Comparison of ENCODE assay signal across 23 cellular contexts in the genomic region with DNA sequence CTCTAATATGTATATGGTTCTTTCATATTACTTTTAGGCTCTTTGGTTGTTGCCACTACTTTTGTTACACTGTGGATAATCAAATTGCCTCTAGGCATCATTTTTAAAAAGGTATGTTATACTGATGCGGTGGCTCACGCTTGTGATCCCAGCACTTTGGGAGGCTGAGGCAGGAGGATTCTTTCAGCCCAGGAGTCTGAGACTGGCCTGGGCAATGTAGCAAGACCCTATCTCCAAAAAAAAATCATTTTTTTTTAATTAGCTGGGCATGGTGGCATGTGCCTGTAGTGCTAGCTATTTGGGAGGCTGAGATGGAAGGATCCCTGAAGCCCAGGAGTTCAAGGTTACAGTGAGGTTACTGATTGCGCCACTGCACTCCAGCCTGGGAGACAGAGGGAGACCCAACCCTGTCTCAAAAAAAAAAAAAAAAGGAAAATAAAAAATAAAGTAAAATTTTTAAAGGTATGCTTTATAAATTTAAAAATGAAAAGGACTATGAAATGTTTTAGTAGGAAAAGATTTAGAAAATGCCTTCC. TPM values are rescaled to one million over a fixed set of nuclear protein-coding genes. Genes with fewer than 3 reads are reported as not detected.
DNase-seq lines count a peak whose midpoint lies in the region; ATAC-seq, FAIRE-seq and TF ChIP-seq lines count a peak whose summit lies in the region.
"Had no signal": no experiment of that assay in that cellular context is flagged by ENCODE, and none has a peak within 500 bp of the region (broad histone marks: within the 10 kb centered on the region; RNA-seq: fewer than 3 reads in every experiment).

No MANE protein-coding gene starts in this region.

- TF ChIP-seq POLR2A in HepG2 (IDR thresholded peaks at IDR 0.05; ENCODE audit: insufficient read depth in 1 of 2, low read depth in 2 of 2, low read length in 2 of 2) (no peak), right lobe of liver (IDR thresholded peaks at IDR 0.05) (no peak)

- no peaks in the 10 kb centered on the region for H3K36me3 Mint-ChIP-seq in endodermal cell (ENCODE audit: low read depth)
- H3K36me3 Mint-ChIP-seq: CD8-positive, alpha-beta T cell had no signal

- H3K4me1 ChIP-seq in HepG2 (ENCODE audit: insufficient read depth, low read length) (peaks cover 26% of the 10 kb centered on the region), right lobe of liver (no peaks in the 10 kb centered on the region), endodermal cell (ENCODE audit: control insufficient read depth, insufficient read depth, low read length) (peaks cover 3% of the 10 kb centered on the region), osteoblast (ENCODE audit: insufficient read depth, low read length) (peaks cover 4% of the 10 kb centered on the region)

- H3K4me1 Mint-ChIP-seq in endodermal cell, result peaks cover 23% of the 10 kb centered on the region

- H3K27me3 ChIP-seq in HepG2 (ENCODE audit: control insufficient read depth in 1 of 2, insufficient read depth in 2 of 2, low read length in 2 of 2), result no peaks in the 10 kb centered on the region
- H3K27me3 ChIP-seq in right lobe of liver, result no peaks in the 10 kb centered on the region
- H3K27me3 ChIP-seq in endodermal cell (ENCODE audit: control insufficient read depth, insufficient read depth, low read length, poor library complexity, severe bottlenecking), result no peaks in the 10 kb centered on the region
- H3K27me3 ChIP-seq in osteoblast (ENCODE audit: insufficient read depth, low read length), result no peaks in the 10 kb centered on the region

- H3K27ac Mint-ChIP-seq in endodermal cell, result no peak overlapping the region
- H3K27ac Mint-ChIP-seq: CD8-positive, alpha-beta T cell had no signal

- H3K4me3 Mint-ChIP-seq in endodermal cell, result no peak overlapping the region
- H3K4me3 Mint-ChIP-seq: CD8-positive, alpha-beta T cell had no signal

- H3K9me3 ChIP-seq in HepG2 (ENCODE audit: low read length), result no peaks in the 10 kb centered on the region
- H3K9me3 ChIP-seq in right lobe of liver, result no peaks in the 10 kb centered on the region
- H3K9me3 ChIP-seq in endodermal cell (ENCODE audit: control insufficient read depth, low read length), result no peaks in the 10 kb centered on the region
- no peaks in the 10 kb centered on the region for H3K9me3 ChIP-seq in osteoblast (ENCODE audit: low read depth, low read length)

- no peak overlapping the region for H3K9ac ChIP-seq in HepG2 (ENCODE audit: insufficient read depth, low read depth, low read length)
- H3K9ac ChIP-seq in endodermal cell (ENCODE audit: extremely low read depth, low read length, poor library complexity, severe bottlenecking), result peak overlapping the region; percentile 13

- ATAC-seq in HepG2 (no peak), right lobe of liver (no peak), HG03159 (IDR thresholded peaks at IDR 0.05; ENCODE audit: unreplicated experiment) (no peak), HG03342 (IDR thresholded peaks at IDR 0.05; ENCODE audit: unreplicated experiment) (no peak)
- ATAC-seq: CD8-positive, alpha-beta T cell; Panc1 had no signal

- H3K27me3 Mint-ChIP-seq in endodermal cell (ENCODE audit: insufficient read depth), result no peaks in the 10 kb centered on the region

- H4K20me1 ChIP-seq in HepG2 (ENCODE audit: insufficient read depth, low read length) (no peaks in the 10 kb centered on the region), osteoblast (ENCODE audit: insufficient read depth, low read length) (no peaks in the 10 kb centered on the region)

- DNase-seq in HepG2 (ENCODE audit: low spot score) (no peak), right lobe of liver (no peak), endodermal cell (no peak), osteoblast (ENCODE audit: insufficient read length, low spot score, missing footprints) (no peak), caudate nucleus (lab: John Stamatoyannopoulos, UW) (no peak)
- DNase-seq: 8988T; C1 segment of cervical spinal cord; CD8-positive, alpha-beta T cell; DMS53; GDM1; MM.1S; NCI-H1048; NCI-H1436; NCI-H187 treated with DMSO at 0.1 percent for 48 hours; NCI-H2107; NCI-H226; NCI-H510A treated with DMSO at 0.1 percent for 48 hours; NCI-H748 treated with DMSO at 0.1 percent for 48 hours; SIG-M5 had no signal

- H3K4me3 ChIP-seq in HepG2 (replicated peaks in 1 of 3; ENCODE audit: insufficient read depth in 1 of 3, low read depth in 2 of 3, low read length in 3 of 3) (no peak overlapping the region), right lobe of liver (no peak overlapping the region), endodermal cell (ENCODE audit: low read length) (no peak overlapping the region), osteoblast (ENCODE audit: insufficient read depth, low read length) (no peak overlapping the region)

- H3K9me3 Mint-ChIP-seq in endodermal cell, result no peaks in the 10 kb centered on the region
- H3K9me3 Mint-ChIP-seq: CD8-positive, alpha-beta T cell had no signal

- in situ Hi-C loops in HepG2 (cut with HindIII; ENCODE audit: extremely low pct_ligation_motif_present, low pct_unique_long_range_greater_than_20kb), result no loop called here

- H3K79me2 ChIP-seq in HepG2 (ENCODE audit: insufficient read depth, low read length) (no peaks in the 10 kb centered on the region), osteoblast (ENCODE audit: insufficient read depth, low read length) (no peaks in the 10 kb centered on the region)

- H3K27ac ChIP-seq in HepG2 (ENCODE audit: extremely low read length, insufficient read depth, low read length) (no peak overlapping the region), right lobe of liver (no peak overlapping the region), endodermal cell (ENCODE audit: low read depth, low read length) (no peak overlapping the region), osteoblast (ENCODE audit: low read depth, low read length) (no peak overlapping the region), caudate nucleus (ENCODE audit: low read depth, low read length) (no peak overlapping the region)

- no peak overlapping the region for H3K4me2 ChIP-seq in HepG2 (ENCODE audit: low read depth, low read length)
- H3K4me2 ChIP-seq in osteoblast (ENCODE audit: insufficient read depth, low read length), result peak overlapping the region; percentile 25

- TF ChIP-seq CTCF in HepG2 (CRISPR knock-in tag; IDR thresholded peaks at IDR 0.05) (no peak), right lobe of liver (IDR thresholded peaks at IDR 0.05) (no peak), endodermal cell (conservative IDR thresholded peaks at IDR 0.05) (no peak), osteoblast (IDR thresholded peaks at IDR 0.05; ENCODE audit: extremely low read depth, low read depth, low read length) (no peak)

- POLR2A ChIA-PET in HepG2 (lab: Yijun Ruan, JAX), result interaction anchor here (1.4 kb wide), 1 partner anchor 130 kb away, joined by 5 read pairs; the partner anchor contains the start of gene THADA

- TF ChIP-seq EP300 in HepG2 (IDR thresholded peaks at IDR 0.05; ENCODE audit: low read depth in 2 of 2, low read length in 2 of 2) (no peak), HepG2 (CRISPR knock-in tag; IDR thresholded peaks at IDR 0.05; ENCODE audit: borderline replicate concordance) (no peak)

- intact Hi-C loops in HepG2 (cut with micrococcal nuclease; ENCODE audit: unreplicated experiment) (no loop called here), right lobe of liver (cut with DNase I) (no loop called here)

- 83% methylated on average over 3 of the region's 3 CpGs for WGBS in HepG2 (ENCODE audit: low lambda C conversion rate)
- WGBS in right lobe of liver (ENCODE audit: insufficient coverage, low coverage, low lambda C conversion rate, missing lambda C conversion rate), result 100% methylated on average over 3 of the region's 3 CpGs
- 96% methylated on average over 3 of the region's 3 CpGs; no CpG with 5 or more reads in 1 of the 2 experiments for WGBS in endodermal cell (ENCODE audit: insufficient coverage in 1 of 2, insufficient read length in 1 of 2), 2 experiments

- no peak for TF ChIP-seq RAD21 in HepG2 (CRISPR knock-in tag; IDR thresholded peaks at IDR 0.05)

- H3K36me3 ChIP-seq in HepG2 (replicated peaks in 1 of 2; ENCODE audit: control insufficient read depth in 1 of 2, insufficient read depth in 2 of 2, low read length in 2 of 2) (no peaks in the 10 kb centered on the region), right lobe of liver (no peaks in the 10 kb centered on the region), endodermal cell (ENCODE audit: control insufficient read depth, insufficient read depth, low read length) (no peaks in the 10 kb centered on the region), osteoblast (ENCODE audit: insufficient read depth, low read length) (no peaks in the 10 kb centered on the region)

- BruUV-seq in HepG2 (replicated peaks; lab: Mats Ljungman, UMichigan), result no TSS peak

- FAIRE-seq in HepG2 (lab: Jason Lieb, UNC), result no peak
- FAIRE-seq: H54 had no signal

- H2AFZ ChIP-seq in HepG2 (ENCODE audit: low read length) (no peak overlapping the region), osteoblast (ENCODE audit: low read length) (no peak overlapping the region)

- CTCF ChIA-PET in HepG2 (lab: Yijun Ruan, JAX; ENCODE audit: low intra/inter-chr PET ratio, low total read pairs), result no interaction called here

RNA-seq across cellular contexts. Expression of gene DYNC2LI1, which starts 48.1 kb away (rescaled TPM):
- total RNA-seq in HepG2 (2016; rRNA removed; fragmentation: Illumina TruSeq; extraction: Trizol), result 23.2 and 27.9 TPM in 2 replicates
- total RNA-seq in HepG2 (2016; cell fraction: cytosol; rRNA removed; fragmentation: Illumina TruSeq; extraction: Trizol; ENCODE audit: low read depth), result 7.3 and 9.1 TPM in 2 replicates
- 23.5 and 32.2 TPM in 2 replicates for total RNA-seq in HepG2 (2016; cell fraction: insoluble cytoplasmic fraction; rRNA removed; fragmentation: Illumina TruSeq; extraction: Trizol)
- 7.6 and 7.9 TPM in 2 replicates for total RNA-seq in HepG2 (2016; cell fraction: membrane; rRNA removed; fragmentation: Illumina TruSeq; extraction: Trizol)
- 15.5 and 17.2 TPM in 2 replicates for total RNA-seq in HepG2 (2016; cell fraction: nucleus; rRNA removed; fragmentation: Illumina TruSeq; extraction: Trizol)
- 10.2 and 16.9 TPM in 2 replicates for polyA plus RNA-seq in HepG2 (2011; rRNA removed)
- polyA plus RNA-seq in HepG2 (2011; cell fraction: cytosol; rRNA removed), result 5.3 and 8.1 TPM in 2 replicates
- polyA plus RNA-seq in HepG2 (2011; cell fraction: nucleus; rRNA removed), result 4.8 and 7.3 TPM in 2 replicates
- 10.8 and 15.5 TPM in 2 replicates for polyA plus RNA-seq in HepG2 (2012)
- polyA plus RNA-seq in HepG2 (2016; cell fraction: cytosol; fragmentation: Illumina TruSeq; extraction: Trizol; ENCODE audit: low read depth), result 2.7 TPM in 2 replicates
- polyA plus RNA-seq in HepG2 (2016; cell fraction: insoluble cytoplasmic fraction; fragmentation: Illumina TruSeq; extraction: Trizol; ENCODE audit: low read depth), result 30.8 and 44.1 TPM in 2 replicates
- polyA plus RNA-seq in HepG2 (2016; cell fraction: membrane; fragmentation: Illumina TruSeq; extraction: Trizol; ENCODE audit: low read depth), result 4.5 and 4.8 TPM in 2 replicates
- polyA plus RNA-seq in HepG2 (2016; cell fraction: nucleus; fragmentation: Illumina TruSeq; extraction: Trizol; ENCODE audit: insufficient read depth, low read depth), result 18.5 and 19.3 TPM in 2 replicates
- polyA minus RNA-seq in HepG2 (2011; rRNA and poly(A)+ RNA removed; ENCODE audit: low replicate concordance), result 1.3 and 1.4 TPM in 2 replicates
- 6.3 and 8.7 TPM in 2 replicates for polyA minus RNA-seq in HepG2 (2011; cell fraction: cytosol; rRNA and poly(A)+ RNA removed)
- 12.1 and 18.2 TPM in 2 replicates for polyA minus RNA-seq in HepG2 (2011; cell fraction: nucleus; rRNA and poly(A)+ RNA removed)
- 1 to 10 TPM; 3.2 to 6.9 (median 6.2) TPM for total RNA-seq in right lobe of liver
- 10 to 100 TPM; 17.1 to 39.7 TPM for total RNA-seq in endodermal cell
- polyA plus RNA-seq in endodermal cell (2013, experiment 1 of 2), result 29.0 TPM
- 29.6 TPM for polyA plus RNA-seq in endodermal cell (2013, experiment 2 of 2)
- 26.8 and 29.2 TPM in 2 replicates for total RNA-seq in osteoblast

RNA-seq across cellular contexts. Expression of gene C1GALT1C1L, which starts 49.5 kb away (rescaled TPM):
- 0.91 and 1.3 TPM in 2 replicates for total RNA-seq in HepG2 (2016; rRNA removed; fragmentation: Illumina TruSeq; extraction: Trizol)
- 0.61 TPM in 1 of 2 replicates, not detected in the other for total RNA-seq in HepG2 (2016; cell fraction: cytosol; rRNA removed; fragmentation: Illumina TruSeq; extraction: Trizol; ENCODE audit: low read depth)
- total RNA-seq in HepG2 (2016; cell fraction: insoluble cytoplasmic fraction; rRNA removed; fragmentation: Illumina TruSeq; extraction: Trizol), result 1.3 and 1.6 TPM in 2 replicates
- 0.25 and 0.34 TPM in 2 replicates for total RNA-seq in HepG2 (2016; cell fraction: membrane; rRNA removed; fragmentation: Illumina TruSeq; extraction: Trizol)
- 1.3 and 1.9 TPM in 2 replicates for total RNA-seq in HepG2 (2016; cell fraction: nucleus; rRNA removed; fragmentation: Illumina TruSeq; extraction: Trizol)
- polyA plus RNA-seq in HepG2 (2011; rRNA removed), result 2.4 and 2.7 TPM in 2 replicates
- 1.1 and 2.1 TPM in 2 replicates for polyA plus RNA-seq in HepG2 (2011; cell fraction: cytosol; rRNA removed)
- 0.14 and 0.80 TPM in 2 replicates for polyA plus RNA-seq in HepG2 (2011; cell fraction: nucleus; rRNA removed)
- polyA plus RNA-seq in HepG2 (2012), result 2.1 and 3.8 TPM in 2 replicates
- polyA plus RNA-seq in HepG2 (2016; cell fraction: cytosol; fragmentation: Illumina TruSeq; extraction: Trizol; ENCODE audit: low read depth), result 0.18 and 0.35 TPM in 2 replicates
- polyA plus RNA-seq in HepG2 (2016; cell fraction: insoluble cytoplasmic fraction; fragmentation: Illumina TruSeq; extraction: Trizol; ENCODE audit: low read depth), result 1.1 TPM in 2 replicates
- polyA plus RNA-seq in HepG2 (2016; cell fraction: membrane; fragmentation: Illumina TruSeq; extraction: Trizol; ENCODE audit: low read depth), result 0.19 TPM in 1 of 2 replicates, not detected in the other
- 2.6 and 2.9 TPM in 2 replicates for polyA plus RNA-seq in HepG2 (2016; cell fraction: nucleus; fragmentation: Illumina TruSeq; extraction: Trizol; ENCODE audit: insufficient read depth, low read depth)
- 0.86 TPM in 1 of 2 replicates, not detected in the other for polyA minus RNA-seq in HepG2 (2011; rRNA and poly(A)+ RNA removed; ENCODE audit: low replicate concordance)
- 0.49 and 1.1 TPM in 2 replicates for polyA minus RNA-seq in HepG2 (2011; cell fraction: cytosol; rRNA and poly(A)+ RNA removed)
- 0.52 and 1.6 TPM in 2 replicates for polyA minus RNA-seq in HepG2 (2011; cell fraction: nucleus; rRNA and poly(A)+ RNA removed)
- total RNA-seq in right lobe of liver, result under 1 TPM in 1 of 6 experiments, not detected in 5; 0.37 TPM
- not detected for total RNA-seq in endodermal cell
- polyA plus RNA-seq in endodermal cell (2013, experiment 1 of 2), result not detected
- not detected for polyA plus RNA-seq in endodermal cell (2013, experiment 2 of 2)
- 0.72 and 1.2 TPM in 2 replicates for total RNA-seq in osteoblast
- total RNA-seq: CD8-positive, alpha-beta T cell had no signal
